22 cellular contexts compared by ENCODE assay signal in genomic region chr22:26466196-26466595, GRCh38. TPM values are rescaled to one million over a fixed set of nuclear protein-coding genes. Genes with fewer than 3 reads are reported as not detected.
A peak's percentile ranks its signal among the peaks of the same experiment; 100 is the strongest.
DNase-seq lines count a peak whose midpoint lies in the region; ATAC-seq and TF ChIP-seq lines count a peak whose summit lies in the region.
"Had no signal": no experiment of that assay in that cellular context is flagged by ENCODE, and none has a peak within 500 bp of the region (broad histone marks: within the 10 kb centered on the region; RNA-seq: fewer than 3 reads in every experiment).

No MANE protein-coding gene starts in this region.

- no peaks in the 10 kb centered on the region for H3K27me3 ChIP-seq in OCI-LY3 (ENCODE audit: low read depth, low read length)
- H3K27me3 ChIP-seq in CD8-positive, alpha-beta T cell (ENCODE audit: insufficient read depth, low read length): no peaks in the 10 kb centered on the region
- H3K27me3 ChIP-seq: esophagus squamous epithelium had no signal

- no peaks in the 10 kb centered on the region for H3K4me1 Mint-ChIP-seq in CD8-positive, alpha-beta T cell (ENCODE audit: low read depth)
- H3K4me1 Mint-ChIP-seq: activated naive CD4-positive, alpha-beta T cell treated with anti-CD3 and anti-CD28 coated beads, Interleukin-2, amount 50 U/mL, for 24 hours had no signal

- H3K4me1 ChIP-seq in OCI-LY3 (ENCODE audit: low read length): peaks cover 9% of the 10 kb centered on the region
- H3K4me1 ChIP-seq in CD8-positive, alpha-beta T cell (ENCODE audit: insufficient read depth, low read length): no peaks in the 10 kb centered on the region

- no peaks in the 10 kb centered on the region for H4K20me1 ChIP-seq in OCI-LY3 (ENCODE audit: insufficient read depth, low read length)

- POLR2A ChIA-PET in CD8-positive, alpha-beta T cell (lab: Charles Lee): no interaction called here

- H3K27me3 Mint-ChIP-seq in CD8-positive, alpha-beta T cell (ENCODE audit: low read depth): no peaks in the 10 kb centered on the region
- H3K27me3 Mint-ChIP-seq: activated naive CD4-positive, alpha-beta T cell treated with anti-CD3 and anti-CD28 coated beads, Interleukin-2, amount 50 U/mL, for 24 hours; effector memory CD8-positive, alpha-beta T cell; memory B cell had no signal

- peaks cover 92% of the 10 kb centered on the region for H3K36me3 Mint-ChIP-seq in CD8-positive, alpha-beta T cell

- no peak overlapping the region for H2AFZ ChIP-seq in OCI-LY3 (ENCODE audit: low read depth, low read length)

- no peak overlapping the region for H3K9ac ChIP-seq in OCI-LY3 (ENCODE audit: low read length)

- no peak for TF ChIP-seq CTCF in OCI-LY3 (IDR thresholded peaks at IDR 0.05; ENCODE audit: low read depth, low read length)
- TF ChIP-seq CTCF in CD8-positive, alpha-beta T cell (IDR thresholded peaks at IDR 0.05): no peak

- H3K4me2 ChIP-seq in OCI-LY3 (ENCODE audit: low read length): no peak overlapping the region

- H3K9me3 ChIP-seq in OCI-LY3 (ENCODE audit: insufficient read depth, low read length): no peaks in the 10 kb centered on the region
- no peaks in the 10 kb centered on the region for H3K9me3 ChIP-seq in CD8-positive, alpha-beta T cell (ENCODE audit: low read length)
- H3K9me3 ChIP-seq: esophagus squamous epithelium had no signal

- H3K4me3 ChIP-seq in OCI-LY3 (ENCODE audit: low read length): no peak overlapping the region
- H3K4me3 ChIP-seq in CD8-positive, alpha-beta T cell (ENCODE audit: low read depth, low read length): no peak overlapping the region
- H3K4me3 ChIP-seq: esophagus squamous epithelium had no signal

- H3K9me3 Mint-ChIP-seq in CD8-positive, alpha-beta T cell: no peaks in the 10 kb centered on the region
- H3K9me3 Mint-ChIP-seq: activated naive CD4-positive, alpha-beta T cell treated with anti-CD3 and anti-CD28 coated beads, Interleukin-2, amount 50 U/mL, for 24 hours; activated T-helper 1 cell treated with anti-CD3 and anti-CD28 coated beads, Interleukin-12 subunit alpha, Interleukin-12 subunit beta, Interleukin-2, Interleukin-4 antibody, amounts not matched to agents 30 ng/mL and 10 ng/mL and 1 ng/mL, durations not matched to agents 14 hours and 24 hours and 36 hours; effector memory CD8-positive, alpha-beta T cell; memory B cell had no signal

- peaks cover 54% of the 10 kb centered on the region for H3K36me3 ChIP-seq in OCI-LY3 (replicated peaks; ENCODE audit: low read depth, low read length)
- peaks cover 66% of the 10 kb centered on the region for H3K36me3 ChIP-seq in CD8-positive, alpha-beta T cell (ENCODE audit: insufficient read depth, low read length)

- CTCF ChIA-PET in CD8-positive, alpha-beta T cell (lab: Charles Lee): interaction anchor here (7.2 kb wide), 1 partner anchor 99 kb away, joined by 76 read pairs; no protein-coding TSS in a partner anchor

- H3K4me3 Mint-ChIP-seq in CD8-positive, alpha-beta T cell: no peak overlapping the region
- H3K4me3 Mint-ChIP-seq: activated naive CD4-positive, alpha-beta T cell treated with anti-CD3 and anti-CD28 coated beads, Interleukin-2, amount 50 U/mL, for 24 hours; activated T-helper 1 cell treated with anti-CD3 and anti-CD28 coated beads, Interleukin-12 subunit alpha, Interleukin-12 subunit beta, Interleukin-2, Interleukin-4 antibody, amounts not matched to agents 30 ng/mL and 10 ng/mL and 1 ng/mL, durations not matched to agents 14 hours and 24 hours and 36 hours; effector memory CD8-positive, alpha-beta T cell; memory B cell had no signal

- ATAC-seq in CD8-positive, alpha-beta T cell: no peak
- ATAC-seq: effector memory CD8-positive, alpha-beta T cell; left cardiac atrium; PC-3; right cardiac atrium had no signal

- peak; percentile 51 for DNase-seq in AG08395 (ENCODE audit: low spot score)
- DNase-seq in GM04503 (ENCODE audit: low read depth): peak; percentile 21
- peak; percentile 48 for DNase-seq in inferior parietal cortex (ENCODE audit: extremely low spot score)
- DNase-seq in effector CD8-positive, alpha-beta T cell (lab: John Stamatoyannopoulos, UW): no peak
- DNase-seq in stimulated activated CD4-positive, alpha-beta T cell treated with anti-CD3 and anti-CD28 coated beads, Interleukin-2, amount 100 ng/mL, for 24 hours: no peak
- DNase-seq in CD8-positive, alpha-beta T cell: no peak
- no peak for DNase-seq in activated CD4-positive, alpha-beta T cell treated with anti-CD3 and anti-CD28 coated beads, Interleukin-2, amount 50 U/mL, for 48 hours
- DNase-seq: effector memory CD8-positive, alpha-beta T cell; esophagus squamous epithelium; GF-D8; IMR-90; left cardiac atrium; NCI-H1417; PC-3; right cardiac atrium; Right ventricle myocardium superior; SW 1271 had no signal

- no peaks in the 10 kb centered on the region for H3K79me2 ChIP-seq in OCI-LY3 (ENCODE audit: low read length)

- H3K27ac ChIP-seq in OCI-LY3 (ENCODE audit: low read length): peak overlapping the region; percentile 0; the same call in 1 of the 2 replicates
- H3K27ac ChIP-seq in CD8-positive, alpha-beta T cell (ENCODE audit: low read depth, low read length): no peak overlapping the region
- H3K27ac ChIP-seq: C4-2B, esophagus squamous epithelium had no signal

- intact Hi-C loops in CD8-positive, alpha-beta T cell (cut with DNase I, micrococcal nuclease): no loop called here

- H3K27ac Mint-ChIP-seq in CD8-positive, alpha-beta T cell: no peak overlapping the region
- H3K27ac Mint-ChIP-seq: activated naive CD4-positive, alpha-beta T cell treated with anti-CD3 and anti-CD28 coated beads, Interleukin-2, amount 50 U/mL, for 24 hours; activated T-helper 1 cell treated with anti-CD3 and anti-CD28 coated beads, Interleukin-12 subunit alpha, Interleukin-12 subunit beta, Interleukin-2, Interleukin-4 antibody, amounts not matched to agents 30 ng/mL and 10 ng/mL and 1 ng/mL, durations not matched to agents 14 hours and 24 hours and 36 hours; memory B cell had no signal

RNA-seq across cellular contexts. Expression of gene HPS4, which starts 17.4 kb away (rescaled TPM):
- total RNA-seq in CD8-positive, alpha-beta T cell: 10 to 100 TPM; 67.0 to 71.0 TPM

RNA-seq across cellular contexts. Expression of gene SRRD, which starts 17.5 kb away (rescaled TPM):
- 10 to 100 TPM; 22.1 to 24.1 TPM for total RNA-seq in CD8-positive, alpha-beta T cell

RNA-seq across cellular contexts. Expression of gene ASPHD2, which starts 37.1 kb away (rescaled TPM):
- under 1 TPM; 0.90 to 1.00 TPM for total RNA-seq in CD8-positive, alpha-beta T cell
- total RNA-seq: Right ventricle myocardium superior had no signal

RNA-seq across cellular contexts. Expression of gene TFIP11, which starts 46.1 kb away (rescaled TPM):
- 100 to 1,000 TPM; 138 to 142 TPM for total RNA-seq in CD8-positive, alpha-beta T cell

Comparison
In these comparisons a context has a peak if more than half of its experiments do, and no peak if none do; other contexts are left out.
1. DNase-seq: peak in AG08395 (single experiment), GM04503 (single experiment) and inferior parietal cortex (single experiment); none in effector CD8-positive, alpha-beta T cell (single experiment), stimulated activated CD4-positive, alpha-beta T cell treated with anti-CD3 and anti-CD28 coated beads, Interleukin-2, amount 100 ng/mL, for 24 hours (0 of 2), CD8-positive, alpha-beta T cell (0 of 7) and activated CD4-positive, alpha-beta T cell treated with anti-CD3 and anti-CD28 coated beads, Interleukin-2, amount 50 U/mL, for 48 hours (0 of 2).